In genomic region chr17:67642488-67642887, GRCh38 we compare ENCODE assay signal across 19 cellular contexts.
"Had no signal": no experiment of that assay in that cellular context is flagged by ENCODE, and none has a peak within 500 bp of the region (broad histone marks: within the 10 kb centered on the region; RNA-seq: fewer than 3 reads in every experiment).

No MANE protein-coding gene starts in this region.

- DNase-seq: activated CD4-positive, alpha-beta memory T cell treated with anti-CD3 and anti-CD28 coated beads, Interleukin-2, amount 10 ng/mL, durations not matched to agents 7 days and 5 days; activated CD4-positive, alpha-beta T cell treated with anti-CD3 and anti-CD28 coated beads for 1 hour; activated CD4-positive, alpha-beta T cell treated with anti-CD3 and anti-CD28 coated beads, Interleukin-2, amount 10 ng/mL, durations not matched to agents 7 days and 5 days; activated CD8-positive, alpha-beta memory T cell treated with anti-CD3 and anti-CD28 coated beads, Interleukin-2, amount 50 U/mL, for 48 hours; activated gamma-delta T cell treated with Interleukin-2 at 50 U/mL for 16 hours; activated naive CD4-positive, alpha-beta T cell treated with anti-CD3 and anti-CD28 coated beads, Interleukin-2, amount 50 U/mL, for 16 hours; activated T-cell treated with anti-CD3 and anti-CD28 coated beads, Interleukin-2, amount 50 U/mL, for 4 hours; amniotic stem cell; cerebellar nuclear complex; foreskin keratinocyte; heart right ventricle; mesenchymal stem cell; natural killer cell; occipital lobe; stimulated activated CD4-positive, alpha-beta T cell treated with anti-CD3 and anti-CD28 coated beads, Interleukin-12 subunit alpha, Interleukin-12 subunit beta, amount 100 ng/mL, for 4 hours; stimulated activated CD4-positive, alpha-beta T cell treated with anti-CD3 and anti-CD28 coated beads, Interleukin-4, amount 100 ng/mL, for 1 hour; T-helper 2 cell; thyroid gland; upper lobe of left lung had no signal
